9 cellular contexts compared by ENCODE assay signal in the genomic region with DNA sequence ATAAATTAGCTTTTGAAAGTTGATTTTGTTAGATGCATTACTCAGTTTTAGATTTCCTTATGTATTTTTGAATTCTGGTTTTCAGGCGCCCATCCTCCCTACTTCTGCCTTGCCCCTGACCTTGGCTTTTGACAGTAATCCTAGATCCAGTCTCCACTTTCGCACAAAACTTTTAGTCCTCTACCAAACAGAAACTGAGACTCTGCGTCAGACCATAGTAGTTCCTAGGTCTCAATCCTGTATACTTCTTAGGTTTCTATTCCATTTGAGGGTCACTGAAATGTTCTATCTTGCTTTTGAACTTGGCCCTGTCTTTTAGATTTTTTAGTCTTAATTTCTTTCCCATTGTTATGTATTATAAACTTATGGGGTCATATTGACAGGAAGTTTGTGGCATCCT.
"Had no signal": no experiment of that assay in that cellular context is flagged by ENCODE, and none has a peak within 500 bp of the region (broad histone marks: within the 10 kb centered on the region; RNA-seq: fewer than 3 reads in every experiment).

No MANE protein-coding gene starts in this region.

- H3K9me3 Mint-ChIP-seq: GM23338, H9 had no signal

- ATAC-seq: GM23338, HCT116 had no signal

- H3K4me2 ChIP-seq: GM23338 had no signal

- H2AFZ ChIP-seq: GM23248, GM23338 had no signal

- H3K36me3 ChIP-seq: HAP-1 had no signal

- H3K27ac ChIP-seq: GM23248 had no signal

- H3K4me3 Mint-ChIP-seq: GM23338, H9, HFFc6 had no signal

- DNase-seq: GM23248, GOT3, H7, H9, HCEC 1CT, HFFc6 had no signal

- H3K9me3 ChIP-seq: HAP-1 had no signal

- H3K27ac Mint-ChIP-seq: GM23338, H9, HFFc6 had no signal

- H3K9ac ChIP-seq: GM23248 had no signal

- H3K4me3 ChIP-seq: GM23248, GM23338, HAP-1 had no signal
